ENCODE assay signal across 8 cellular contexts in genomic region chr22:19717691-19718254, GRCh38.
DNase-seq lines count a peak whose midpoint lies in the region; ATAC-seq and TF ChIP-seq lines count a peak whose summit lies in the region.

No MANE protein-coding gene starts in this region.

- peak overlapping the region; percentile 55 for H2AFZ ChIP-seq in neuron (ENCODE audit: low read depth, low read length)

- TF ChIP-seq CTCF in RWPE2 (IDR thresholded peaks at IDR 0.05; ENCODE audit: poor library complexity, severe bottlenecking): peak; percentile 97

- H3K27me3 ChIP-seq in RWPE2 (ENCODE audit: insufficient read depth, poor library complexity, severe bottlenecking) (no peaks in the 10 kb centered on the region), neuron (ENCODE audit: insufficient read depth, low read length) (peaks cover 36% of the 10 kb centered on the region)

- DNase-seq in ELR (ENCODE audit: low read depth) (peak; percentile 69), RWPE2 (ENCODE audit: low spot score) (no peak), activated gamma-delta T cell treated with Interleukin-2 at 50 U/mL for 16 hours (peak; percentile 75), foreskin melanocyte (peak; percentile 42), stromal cell of bone marrow (ENCODE audit: low read depth) (peak; percentile 28)
- DNase-seq in NK-92 treated with Interleukin-12 subunit alpha and Interleukin-12 subunit beta, amount 100 ng/mL, for 24 hours (lab: John Stamatoyannopoulos, UW): no peak

- no peaks in the 10 kb centered on the region for H3K36me3 ChIP-seq in RWPE2 (ENCODE audit: low read depth)
- peaks cover 5% of the 10 kb centered on the region for H3K36me3 ChIP-seq in neuron (ENCODE audit: insufficient read depth, low read length)

- H3K27ac ChIP-seq in RWPE2 (ENCODE audit: poor library complexity, severe bottlenecking): no peak overlapping the region

- ATAC-seq in HG03432 (IDR thresholded peaks at IDR 0.05; ENCODE audit: unreplicated experiment): peak; percentile 54
- peak; percentile 71 for ATAC-seq in RWPE2 (ENCODE audit: low read depth)

- no peaks in the 10 kb centered on the region for H3K4me1 ChIP-seq in RWPE2 (ENCODE audit: insufficient read depth, poor library complexity, severe bottlenecking)
- H3K4me1 ChIP-seq in neuron (ENCODE audit: insufficient read depth, low read length): peaks cover 10% of the 10 kb centered on the region

- peak overlapping the region; percentile 44 for H3K4me3 ChIP-seq in RWPE2 (ENCODE audit: severe bottlenecking)
- H3K4me3 ChIP-seq in neuron (ENCODE audit: low read length): peak overlapping the region; percentile 37

- H3K9me3 ChIP-seq in RWPE2 (ENCODE audit: severe bottlenecking): no peaks in the 10 kb centered on the region
- peaks cover 8% of the 10 kb centered on the region for H3K9me3 ChIP-seq in neuron (ENCODE audit: low read length)

Comparison
In these comparisons a context has a peak if more than half of its experiments do, and no peak if none do; other contexts are left out.
1. DNase-seq: peak in ELR (single experiment), activated gamma-delta T cell treated with Interleukin-2 at 50 U/mL for 16 hours (single experiment), foreskin melanocyte (single experiment) and stromal cell of bone marrow (single experiment); none in RWPE2 (single experiment) and NK-92 treated with Interleukin-12 subunit alpha and Interleukin-12 subunit beta, amount 100 ng/mL, for 24 hours (single experiment).